Comparison of ENCODE assay signal across 26 cellular contexts in the genomic region with DNA sequence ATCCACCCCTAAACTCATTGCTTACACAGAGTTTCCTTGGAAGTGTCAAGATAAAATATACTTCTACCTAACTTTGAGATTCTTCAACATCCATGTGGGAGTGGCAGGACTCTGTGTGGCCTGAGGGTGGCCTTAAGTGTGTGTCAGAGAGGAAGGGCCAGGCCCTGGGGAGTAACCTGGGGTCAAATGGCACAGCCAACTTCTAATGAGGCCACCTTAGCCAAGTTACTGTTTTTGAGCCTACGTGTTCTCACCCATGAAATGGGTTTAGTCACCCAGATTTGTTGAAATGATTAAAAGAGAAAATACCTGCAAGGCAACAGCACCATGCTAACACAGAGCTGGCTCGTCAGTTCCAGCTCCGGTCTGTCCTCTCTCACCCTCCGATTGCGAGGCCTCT. TPM values are rescaled to one million over a fixed set of nuclear protein-coding genes. Genes with fewer than 3 reads are reported as not detected.
DNase-seq lines count a peak whose midpoint lies in the region; ATAC-seq, FAIRE-seq and TF ChIP-seq lines count a peak whose summit lies in the region.
"Had no signal": no experiment of that assay in that cellular context is flagged by ENCODE, and none has a peak within 500 bp of the region (broad histone marks: within the 10 kb centered on the region; RNA-seq: fewer than 3 reads in every experiment).

No MANE protein-coding gene starts in this region.

- H2BK5ac ChIP-seq in neuronal stem cell (ENCODE audit: low read length), result no peak overlapping the region

- FAIRE-seq in pancreas (lab: Jason Lieb, UNC), result no peak
- FAIRE-seq: D721Med, GM12878, GM19239 had no signal

- no peak overlapping the region for H3K4ac ChIP-seq in neuronal stem cell (ENCODE audit: low read length)

- no peak overlapping the region for H3K23ac ChIP-seq in neuronal stem cell (ENCODE audit: low read depth, low read length, poor library complexity)

- H3K4me3 ChIP-seq in NB4 (ENCODE audit: low read depth, low read length) (no peak overlapping the region), endodermal cell (ENCODE audit: low read length) (no peak overlapping the region), neuronal stem cell (ENCODE audit: low read length in 2 of 2) (no peak overlapping the region), pancreas (no peak overlapping the region)
- H3K4me3 ChIP-seq: A549; BLaER1 treated with 17β-estradiol and CSF1 and Interleukin-3, amounts not matched to agents 10 nM and 100 nM; GM12878 had no signal

- intact Hi-C loops in left cardiac atrium (cut with DNase I) (loop anchor here (10.0 kb wide), 2 partner anchors 100 to 110 kb away; no protein-coding TSS in a partner anchor), pancreas (cut with DNase I) (loop anchor here in 1 of 3 donors (10.0 kb wide), 1 partner anchor 330 kb away; no protein-coding TSS in a partner anchor)

- H3K27ac Mint-ChIP-seq in endodermal cell, result no peak overlapping the region
- H3K27ac Mint-ChIP-seq: CD14-positive monocyte; CD4-positive, alpha-beta T cell had no signal

- peaks cover 2% of the 10 kb centered on the region for H3K9me3 Mint-ChIP-seq in endodermal cell
- H3K9me3 Mint-ChIP-seq: CD14-positive monocyte; CD4-positive, alpha-beta T cell; CD8-positive, alpha-beta memory T cell had no signal

- H3K36me3 ChIP-seq in endodermal cell (ENCODE audit: control insufficient read depth, insufficient read depth, low read length) (no peaks in the 10 kb centered on the region), neuronal stem cell (replicated peaks in 1 of 2; ENCODE audit: control insufficient read depth in 2 of 2, insufficient read depth in 2 of 2, low read length in 2 of 2) (no peaks in the 10 kb centered on the region), pancreas (no peaks in the 10 kb centered on the region)
- H3K36me3 ChIP-seq: BE2C; BLaER1 treated with 17β-estradiol and CSF1 and Interleukin-3, amounts not matched to agents 10 nM and 100 nM had no signal

- no peak overlapping the region for H2BK15ac ChIP-seq in neuronal stem cell (ENCODE audit: low read length)

- no peaks in the 10 kb centered on the region for H3K36me3 Mint-ChIP-seq in endodermal cell (ENCODE audit: low read depth)
- H3K36me3 Mint-ChIP-seq: CD14-positive monocyte; CD8-positive, alpha-beta memory T cell had no signal

- no peak overlapping the region for H4K8ac ChIP-seq in neuronal stem cell (ENCODE audit: low read depth, low read length)

- no peaks in the 10 kb centered on the region for H3K79me1 ChIP-seq in neuronal stem cell (ENCODE audit: low read depth, low read length)

- H3K27ac ChIP-seq in endodermal cell (ENCODE audit: low read depth, low read length) (no peak overlapping the region), neuronal stem cell (replicated peaks; ENCODE audit: low read length) (no peak overlapping the region), pancreas (no peak overlapping the region)
- H3K27ac ChIP-seq: A549; BLaER1 treated with 17β-estradiol and CSF1 and Interleukin-3, amounts not matched to agents 10 nM and 100 nM had no signal

- H3K9ac ChIP-seq in endodermal cell (ENCODE audit: extremely low read depth, low read length, poor library complexity, severe bottlenecking), result no peak overlapping the region
- no peak overlapping the region for H3K9ac ChIP-seq in neuronal stem cell (ENCODE audit: low read depth, low read length, poor library complexity)
- H3K9ac ChIP-seq: BLaER1 treated with 17β-estradiol and CSF1 and Interleukin-3, amounts not matched to agents 10 nM and 100 nM had no signal

- WGBS in endodermal cell (ENCODE audit: insufficient coverage in 1 of 2, insufficient read length in 1 of 2), 2 experiments, result 89 to 95% methylated on average over 5 of the region's 5 CpGs
- no CpG with 5 or more reads among the region's 5 CpGs for WGBS in neuronal stem cell (ENCODE audit: extremely low coverage in 2 of 2, insufficient read length in 2 of 2, insufficient replicate concordance in 1 of 2), 2 donors
- 86 to 91% methylated on average over 5 of the region's 5 CpGs for WGBS in pancreas, 2 donors

- H3K9me3 ChIP-seq in endodermal cell (ENCODE audit: control insufficient read depth, low read length) (no peaks in the 10 kb centered on the region), neuronal stem cell (replicated peaks in 1 of 2; ENCODE audit: control insufficient read depth in 2 of 2, insufficient read depth in 1 of 2, low read depth in 1 of 2, low read length in 2 of 2) (peaks cover 0 to 3% of the 10 kb centered on the region in 2 donors), pancreas (no peaks in the 10 kb centered on the region)
- H3K9me3 ChIP-seq: A549; BE2C; BLaER1 treated with 17β-estradiol and CSF1 and Interleukin-3, amounts not matched to agents 10 nM and 100 nM had no signal

- no peak overlapping the region for H3K4me2 ChIP-seq in neuronal stem cell (ENCODE audit: insufficient read depth, low read length, poor library complexity, severe bottlenecking)
- H3K4me2 ChIP-seq: A549 had no signal

- TF ChIP-seq POLR2A in NB4 (IDR thresholded peaks at IDR 0.05; ENCODE audit: extremely low read depth, insufficient read length), result no peak

- peaks cover 3% of the 10 kb centered on the region for H3K4me1 Mint-ChIP-seq in endodermal cell

- no peak overlapping the region for H3K14ac ChIP-seq in neuronal stem cell (ENCODE audit: low read length)

- H2BK120ac ChIP-seq in neuronal stem cell (ENCODE audit: low read depth, low read length), result no peak overlapping the region

- no peak overlapping the region for H2AK5ac ChIP-seq in neuronal stem cell (ENCODE audit: low read depth, low read length)

- H3K4me1 ChIP-seq in endodermal cell (ENCODE audit: control insufficient read depth, insufficient read depth, low read length) (no peaks in the 10 kb centered on the region), neuronal stem cell (ENCODE audit: control insufficient read depth in 2 of 2, insufficient read depth in 1 of 2, low read depth in 1 of 2, low read length in 2 of 2) (peaks cover 0 to 2% of the 10 kb centered on the region in 2 donors), pancreas (no peaks in the 10 kb centered on the region)
- H3K4me1 ChIP-seq: A549, BE2C had no signal

- ATAC-seq in left cardiac atrium, result no peak
- no peak for ATAC-seq in pancreas
- ATAC-seq in HG03460 (IDR thresholded peaks at IDR 0.05; ENCODE audit: unreplicated experiment), result no peak
- ATAC-seq: A549, GM12878, HCT116 had no signal

- H3K4me3 Mint-ChIP-seq in endodermal cell, result no peak overlapping the region
- H3K4me3 Mint-ChIP-seq: CD14-positive monocyte; CD4-positive, alpha-beta T cell; CD8-positive, alpha-beta memory T cell had no signal

- no peak overlapping the region for H4K91ac ChIP-seq in neuronal stem cell (ENCODE audit: low read depth, low read length, poor library complexity)

- H2AFZ ChIP-seq in neuronal stem cell (ENCODE audit: low read length), result no peak overlapping the region

- peak; percentile 6 for TF ChIP-seq CTCF in GM20000 (IDR thresholded peaks at IDR 0.05; ENCODE audit: extremely low read depth, missing control alignments)
- TF ChIP-seq CTCF in NB4 (IDR thresholded peaks at IDR 0.05; ENCODE audit: low read depth, low read length), result peak; percentile 8
- peak; percentile 37 for TF ChIP-seq CTCF in endodermal cell (conservative IDR thresholded peaks at IDR 0.05)
- TF ChIP-seq CTCF in pancreas (IDR thresholded peaks at IDR 0.05), result no peak

- H3K18ac ChIP-seq in neuronal stem cell (ENCODE audit: low read length), result peak overlapping the region; percentile 7

- H2BK12ac ChIP-seq in neuronal stem cell (ENCODE audit: low read length), result no peak overlapping the region

- H3K27me3 Mint-ChIP-seq in endodermal cell (ENCODE audit: insufficient read depth), result no peaks in the 10 kb centered on the region
- H3K27me3 Mint-ChIP-seq: CD4-positive, alpha-beta T cell; CD8-positive, alpha-beta memory T cell had no signal

- no peak for DNase-seq in GM20000 (ENCODE audit: low spot score)
- DNase-seq in NB4 (ENCODE audit: low read depth), result no peak
- DNase-seq in endodermal cell, result no peak
- DNase-seq in neuronal stem cell (ENCODE audit: low spot score), result no peak
- no peak for DNase-seq in left cardiac atrium
- DNase-seq in pancreas, result no peak
- DNase-seq: 8988T; ACHN; AML-193; BE2C; CD4-positive, alpha-beta T cell; CD8-positive, alpha-beta memory T cell; DMS 273 treated with DMSO at 0.1 percent for 48 hours; DMS79; EL; GDM1; GOT3; H7 had no signal

- H3K27me3 ChIP-seq in endodermal cell (ENCODE audit: control insufficient read depth, insufficient read depth, low read length, poor library complexity, severe bottlenecking) (no peaks in the 10 kb centered on the region), neuronal stem cell (ENCODE audit: control insufficient read depth in 3 of 3, insufficient read depth in 3 of 3, low read depth in 1 of 3, low read length in 3 of 3) (peaks cover 0 to 3% (median 0%) of the 10 kb centered on the region in 3 experiments), pancreas (no peaks in the 10 kb centered on the region)
- H3K27me3 ChIP-seq: BE2C; BLaER1 treated with 17β-estradiol and CSF1 and Interleukin-3, amounts not matched to agents 10 nM and 100 nM had no signal

RNA-seq across cellular contexts. Expression of a gene that starts 28.5 kb away (rescaled TPM):
- total RNA-seq in endodermal cell (10 to 100 TPM; 29.5 to 37.1 TPM), left cardiac atrium (10 to 100 TPM; 24.1 to 25.4 TPM), pancreas (10 to 100 TPM in 4 of 6 donors, 1 to 10 TPM in 2; 8.7 to 19.4 (median 10.6) TPM)
- polyA plus RNA-seq in endodermal cell (2013, experiment 1 of 2), result 31.3 TPM
- 30.6 TPM for polyA plus RNA-seq in endodermal cell (2013, experiment 2 of 2)
- 10.6 TPM for polyA plus RNA-seq in neuronal stem cell (2013, experiment 1 of 2)
- polyA plus RNA-seq in neuronal stem cell (2013, experiment 2 of 2), result 11.0 TPM
- polyA plus RNA-seq in pancreas, result 10 to 100 TPM; 10.9 to 15.8 TPM

Comparison
In these comparisons a context has a peak if more than half of its experiments do, and no peak if none do; other contexts are left out.
1. CTCF ChIP-seq: peak in GM20000 (single experiment), NB4 (single experiment) and endodermal cell (single experiment); none in pancreas (0 of 4).